9 cellular contexts compared by ENCODE assay signal in genomic region chr17:58531122-58531521, GRCh38. TPM values are rescaled to one million over a fixed set of nuclear protein-coding genes. Genes with fewer than 3 reads are reported as not detected.
DNase-seq lines count a peak whose midpoint lies in the region; ATAC-seq and TF ChIP-seq lines count a peak whose summit lies in the region.
"Had no signal": no experiment of that assay in that cellular context is flagged by ENCODE, and none has a peak within 500 bp of the region (broad histone marks: within the 10 kb centered on the region; RNA-seq: fewer than 3 reads in every experiment).

No MANE protein-coding gene starts in this region.

- peak overlapping the region; percentile 96 for H3K4me2 ChIP-seq in BLaER1
- H3K4me2 ChIP-seq in neural progenitor cell, result peak overlapping the region; percentile 94

- ATAC-seq in HG02973 (IDR thresholded peaks at IDR 0.05; ENCODE audit: unreplicated experiment), result no peak
- ATAC-seq in GM21786 (IDR thresholded peaks at IDR 0.05; ENCODE audit: unreplicated experiment), result no peak

- H3K4me3 Mint-ChIP-seq in endodermal cell (peak overlapping the region; percentile 47), neural progenitor cell (peak overlapping the region; percentile 79)

- no peaks in the 10 kb centered on the region for H3K79me2 ChIP-seq in neural progenitor cell (ENCODE audit: low read depth)

- H3K36me3 Mint-ChIP-seq in endodermal cell (ENCODE audit: low read depth) (no peaks in the 10 kb centered on the region), neural progenitor cell (no peaks in the 10 kb centered on the region)

- peaks cover 23% of the 10 kb centered on the region for H3F3A ChIP-seq in neural progenitor cell (ENCODE audit: low read depth)

- WGBS in endodermal cell (ENCODE audit: insufficient coverage in 1 of 2, insufficient read length in 1 of 2), 2 experiments, result 30 to 44% methylated on average over 2 to 3 of the region's 3 CpGs

- H3K9ac ChIP-seq in BLaER1 (peak overlapping the region; percentile 57; the same call in 1 of the 2 replicates), NT2/D1 (ENCODE audit: insufficient read length, low read depth) (peak overlapping the region; percentile 79), endodermal cell (ENCODE audit: extremely low read depth, low read length, poor library complexity, severe bottlenecking) (no peak overlapping the region), neural progenitor cell (no peak overlapping the region)

- H3K27ac ChIP-seq in BLaER1, result no peak overlapping the region
- H3K27ac ChIP-seq in endodermal cell (ENCODE audit: low read depth, low read length), result no peak overlapping the region
- no peak overlapping the region for H3K27ac ChIP-seq in neural progenitor cell

- H4K20me1 ChIP-seq in BLaER1, result 0 out of 2 replicates have a peak, but pooled peaks cover 14% of the 10 kb centered on the region
- H4K20me1 ChIP-seq in neural progenitor cell (ENCODE audit: low read depth), result no peaks in the 10 kb centered on the region

- H3K27me3 ChIP-seq in BLaER1 (peaks cover 53% of the 10 kb centered on the region), NT2/D1 (ENCODE audit: insufficient read depth, insufficient read length) (peaks cover 24% of the 10 kb centered on the region), endodermal cell (ENCODE audit: control insufficient read depth, insufficient read depth, low read length, poor library complexity, severe bottlenecking) (peaks cover 49% of the 10 kb centered on the region), neural progenitor cell (peaks cover 11% of the 10 kb centered on the region)

- H3K4me1 ChIP-seq in BLaER1, result peaks cover 14% of the 10 kb centered on the region
- H3K4me1 ChIP-seq in NT2/D1 (ENCODE audit: insufficient read depth, insufficient read length), result peaks cover 25% of the 10 kb centered on the region
- peaks cover 6% of the 10 kb centered on the region for H3K4me1 ChIP-seq in endodermal cell (ENCODE audit: control insufficient read depth, insufficient read depth, low read length)
- H3K4me1 ChIP-seq in neural progenitor cell, result peaks cover 32% of the 10 kb centered on the region

- H2AFZ ChIP-seq in neural progenitor cell (replicated peaks), result peak overlapping the region; percentile 95

- H3K27me3 Mint-ChIP-seq in endodermal cell (ENCODE audit: insufficient read depth) (peaks cover 62% of the 10 kb centered on the region), neural progenitor cell (ENCODE audit: insufficient read depth, low read depth) (peaks cover 22% of the 10 kb centered on the region)

- H3K36me3 ChIP-seq in BLaER1 (no peaks in the 10 kb centered on the region), NT2/D1 (ENCODE audit: insufficient read depth, insufficient read length, low read length) (no peaks in the 10 kb centered on the region), endodermal cell (ENCODE audit: control insufficient read depth, insufficient read depth, low read length) (no peaks in the 10 kb centered on the region), neural progenitor cell (no peaks in the 10 kb centered on the region)

- no peak overlapping the region for H3K27ac Mint-ChIP-seq in endodermal cell
- no peak overlapping the region for H3K27ac Mint-ChIP-seq in neural progenitor cell

- no peak for TF ChIP-seq CTCF in endodermal cell (conservative IDR thresholded peaks at IDR 0.05)
- no peak for TF ChIP-seq CTCF in neural progenitor cell (IDR thresholded peaks at IDR 0.05)

- H3K4me3 ChIP-seq in BLaER1, result peak overlapping the region; percentile 71
- peak overlapping the region; percentile 74 for H3K4me3 ChIP-seq in NT2/D1 (ENCODE audit: insufficient read length, low read depth)
- H3K4me3 ChIP-seq in endodermal cell (ENCODE audit: low read length), result peak overlapping the region; percentile 78
- peak overlapping the region; percentile 76 for H3K4me3 ChIP-seq in neural progenitor cell

- H3K4me1 Mint-ChIP-seq in endodermal cell (peaks cover 17% of the 10 kb centered on the region), neural progenitor cell (peaks cover 29% of the 10 kb centered on the region)

- DNase-seq in NT2/D1 (ENCODE audit: low read depth, low spot score), result no peak
- peak; percentile 77 for DNase-seq in endodermal cell
- DNase-seq in neural progenitor cell (ENCODE audit: low spot score), result peak; percentile 44
- no peak for DNase-seq in stimulated activated CD4-positive, alpha-beta T cell treated with anti-CD3 and anti-CD28 coated beads, Interleukin-2, amount 100 ng/mL, for 24 hours
- DNase-seq in stimulated activated CD4-positive, alpha-beta T cell treated with anti-CD3 and anti-CD28 coated beads, Interleukin-2, amount 100 ng/mL, for 48 hours, result no peak
- DNase-seq: SW 1271 had no signal

- H3K9me3 ChIP-seq in BLaER1 (no peaks in the 10 kb centered on the region), NT2/D1 (ENCODE audit: insufficient read depth, low read length) (no peaks in the 10 kb centered on the region), endodermal cell (ENCODE audit: control insufficient read depth, low read length) (no peaks in the 10 kb centered on the region), neural progenitor cell (ENCODE audit: low read depth) (no peaks in the 10 kb centered on the region)

- no peaks in the 10 kb centered on the region for H3K9me3 Mint-ChIP-seq in endodermal cell
- no peaks in the 10 kb centered on the region for H3K9me3 Mint-ChIP-seq in neural progenitor cell

RNA-seq across cellular contexts. Expression of gene MTMR4, which starts 16.7 kb away (rescaled TPM):
- total RNA-seq in endodermal cell (10 to 100 TPM; 39.4 to 52.9 TPM), neural progenitor cell (ENCODE audit: low replicate concordance) (34.0 and 39.8 TPM in 2 replicates)
- 43.6 TPM for polyA plus RNA-seq in endodermal cell (2013, experiment 1 of 2)
- polyA plus RNA-seq in endodermal cell (2013, experiment 2 of 2), result 39.0 TPM

RNA-seq across cellular contexts. Expression of gene HSF5, which starts 42.9 kb away (rescaled TPM):
- total RNA-seq in endodermal cell, result under 1 TPM; 0.09 to 0.22 TPM
- polyA plus RNA-seq in endodermal cell (2013, experiment 1 of 2), result 0.04 TPM
- not detected for polyA plus RNA-seq in endodermal cell (2013, experiment 2 of 2)
- 0.03 TPM in 1 of 2 replicates, not detected in the other for total RNA-seq in neural progenitor cell (ENCODE audit: low replicate concordance)

Comparison
In these comparisons a context has a peak if more than half of its experiments do, and no peak if none do; other contexts are left out.
1. H3K9ac ChIP-seq: peak in BLaER1 (single experiment) and NT2/D1 (single experiment); none in endodermal cell (single experiment) and neural progenitor cell (single experiment).
2. DNase-seq: peak in endodermal cell (single experiment) and neural progenitor cell (single experiment); none in NT2/D1 (single experiment), stimulated activated CD4-positive, alpha-beta T cell treated with anti-CD3 and anti-CD28 coated beads, Interleukin-2, amount 100 ng/mL, for 24 hours (0 of 2) and stimulated activated CD4-positive, alpha-beta T cell treated with anti-CD3 and anti-CD28 coated beads, Interleukin-2, amount 100 ng/mL, for 48 hours (0 of 2).
3. Peak in every context shown above with its lines, with median percentiles within 50 percentile points of each other: H3K4me3 ChIP-seq.